ENCODE assay signal across 1 cellular context in genomic region chr14:68591786-68592185, GRCh38.
TF ChIP-seq lines count a peak whose summit lies in the region.

No MANE protein-coding gene starts in this region.

TF ChIP-seq in IMR-90, 13 proteins besides CTCF, POLR2A, EP300 and RAD21 (continued from another document):
- TF ChIP-seq MXI1 (IDR thresholded peaks at IDR 0.05; ENCODE audit: borderline replicate concordance, low read depth, low read length) (no peak), RCOR1 (IDR thresholded peaks at IDR 0.05; ENCODE audit: insufficient replicate concordance, low read length) (no peak), SMC3 (IDR thresholded peaks at IDR 0.05; ENCODE audit: low read depth, low read length) (no peak), CEBPB (IDR thresholded peaks at IDR 0.05; ENCODE audit: low read depth, low read length) (no peak), BHLHE40 (IDR thresholded peaks at IDR 0.05; ENCODE audit: low read depth, low read length) (no peak), NFE2L2 (IDR thresholded peaks at IDR 0.05; ENCODE audit: low read depth, low read length) (no peak), MAZ (IDR thresholded peaks at IDR 0.05; ENCODE audit: borderline replicate concordance, low read depth, low read length) (no peak)
TF ChIP-seq in IMR-90: peak in this region for 0.
